In genomic region chr1:165773324-165773965, GRCh38 we compare ENCODE assay signal across 1 cellular context.
TF ChIP-seq lines count a peak whose summit lies in the region.

No MANE protein-coding gene starts in this region.

TF ChIP-seq in WTC11, 78 proteins besides CTCF, POLR2A, EP300 and RAD21 (continued from another document):
- TF ChIP-seq CREM (CRISPR knock-in tag; IDR thresholded peaks at IDR 0.05) (no peak), NR3C1 (CRISPR knock-in tag; conservative IDR thresholded peaks at IDR 0.05; ENCODE audit: low read depth) (no peak), RELA (CRISPR knock-in tag; IDR thresholded peaks at IDR 0.05; ENCODE audit: borderline replicate concordance) (no peak), PRRX2 (CRISPR knock-in tag; IDR thresholded peaks at IDR 0.05) (no peak)
